29 cellular contexts compared by ENCODE assay signal in the genomic region with DNA sequence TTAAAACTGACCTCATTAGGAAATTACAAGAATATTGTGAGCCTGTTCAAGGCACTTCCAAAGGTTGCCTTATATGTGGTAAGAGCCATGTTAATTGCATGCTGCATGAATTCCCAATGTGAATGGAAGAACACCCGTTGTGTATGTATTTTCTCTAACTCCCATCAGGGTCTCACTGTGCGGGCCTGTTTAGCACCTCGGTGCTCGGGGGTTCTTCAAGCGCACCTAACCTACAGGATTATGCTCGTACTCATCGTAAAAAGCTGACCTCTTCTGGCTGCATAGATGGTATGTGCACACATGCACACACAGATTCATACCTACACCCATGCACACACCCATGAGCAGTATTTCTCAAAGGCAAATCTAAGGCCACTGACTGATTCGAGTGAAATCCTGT.
"Had no signal": no experiment of that assay in that cellular context is flagged by ENCODE, and none has a peak within 500 bp of the region (broad histone marks: within the 10 kb centered on the region; RNA-seq: fewer than 3 reads in every experiment).

No MANE protein-coding gene starts in this region.

- DNase-seq: stimulated activated CD4-positive, alpha-beta T cell treated with anti-CD3 and anti-CD28 coated beads, Interleukin-2, amount 100 ng/mL, for 48 hours; stimulated activated CD4-positive, alpha-beta T cell treated with anti-CD3 and anti-CD28 coated beads, Interleukin-4, amount 100 ng/mL, for 1 hour; stimulated activated CD4-positive, alpha-beta T cell treated with anti-CD3 and anti-CD28 coated beads, Interleukin-4, amount 100 ng/mL, for 24 hours; stimulated activated CD4-positive, alpha-beta T cell treated with anti-CD3 and anti-CD28 coated beads, Interleukin-4, amount 100 ng/mL, for 4 hours; stimulated activated CD8-positive, alpha-beta memory T cell treated with anti-CD3 and anti-CD28 coated beads, Interleukin-4, amount 100 ng/mL, for 48 hours; stimulated activated naive B cell treated with anti-CD40 and anti-IgM and Interleukin-4, amounts not matched to agents 10 μg/mL and 1 μg/mL and 100 μg/mL, for 72 hours; stimulated activated naive CD4-positive, alpha-beta T cell; stimulated activated naive CD4-positive, alpha-beta T cell treated with Interleukin-2 at 50 U/mL for 16 hours; stimulated activated naive CD8-positive, alpha-beta T cell treated with anti-CD3 and anti-CD28 coated beads, Interleukin-15, amount 100 ng/mL, for 72 hours; stimulated activated naive CD8-positive, alpha-beta T cell treated with anti-CD3 and anti-CD28 coated beads, Interleukin-15, Interleukin-2, amounts not matched to agents 100 U/mL and 50 U/mL, for 24 hours; stomach; substantia nigra; testis; thyroid gland; tibial artery; transverse colon; trophoblast cell; upper lobe of left lung; upper lobe of right lung; uterus had no signal

- H3K4me1 ChIP-seq: stomach, suprapubic skin, testis, thyroid gland, tibial artery, tibial nerve, transverse colon, upper lobe of left lung, upper lobe of right lung, uterus, vagina had no signal

- H3K4me3 Mint-ChIP-seq: stimulated activated effector memory CD8-positive, alpha-beta T cell treated with anti-CD3 and anti-CD28 coated beads, Interleukin-12 subunit alpha, Interleukin-12 subunit beta, amount 100 ng/mL, for 72 hours; stimulated activated memory B cell treated with anti-CD40 and anti-IgM and Interleukin-4, amounts not matched to agents 10 μg/mL and 1 μg/mL and 100 μg/mL, for 72 hours; stimulated activated naive B cell treated with anti-CD40 and anti-IgM and Interleukin-4, amounts not matched to agents 10 μg/mL and 1 μg/mL and 100 μg/mL, for 72 hours; stimulated activated naive CD8-positive, alpha-beta T cell treated with anti-CD3 and anti-CD28 coated beads, Interleukin-15, amount 100 ng/mL, for 72 hours; stimulated activated naive CD8-positive, alpha-beta T cell treated with anti-CD3 and anti-CD28 coated beads, Interleukin-15, Interleukin-2, amounts not matched to agents 100 ng/mL and 50 ng/mL, for 24 hours; type B pancreatic cell had no signal

- H3K4me1 Mint-ChIP-seq: stimulated activated effector memory CD8-positive, alpha-beta T cell treated with anti-CD3 and anti-CD28 coated beads, Interleukin-12 subunit alpha, Interleukin-12 subunit beta, amount 100 ng/mL, for 72 hours; stimulated activated memory B cell treated with anti-CD40 and anti-IgM and Interleukin-4, amounts not matched to agents 10 μg/mL and 1 μg/mL and 100 μg/mL, for 72 hours; stimulated activated naive B cell treated with anti-CD40 and anti-IgM and Interleukin-4, amounts not matched to agents 10 μg/mL and 1 μg/mL and 100 μg/mL, for 72 hours; stimulated activated naive CD8-positive, alpha-beta T cell treated with anti-CD3 and anti-CD28 coated beads, Interleukin-15, amount 100 ng/mL, for 72 hours had no signal

- H3K27me3 Mint-ChIP-seq: stimulated activated memory B cell treated with anti-CD40 and anti-IgM and Interleukin-4, amounts not matched to agents 10 μg/mL and 1 μg/mL and 100 μg/mL, for 72 hours; stimulated activated naive B cell treated with anti-CD40 and anti-IgM and Interleukin-4, amounts not matched to agents 10 μg/mL and 1 μg/mL and 100 μg/mL, for 72 hours; stimulated activated naive CD8-positive, alpha-beta T cell treated with anti-CD3 and anti-CD28 coated beads, Interleukin-15, amount 100 ng/mL, for 72 hours; stimulated activated naive CD8-positive, alpha-beta T cell treated with anti-CD3 and anti-CD28 coated beads, Interleukin-15, Interleukin-2, amounts not matched to agents 100 ng/mL and 50 ng/mL, for 24 hours; type B pancreatic cell had no signal

- FAIRE-seq: urothelium cell line had no signal

- H3K27ac Mint-ChIP-seq: stimulated activated effector memory CD8-positive, alpha-beta T cell treated with anti-CD3 and anti-CD28 coated beads, Interleukin-12 subunit alpha, Interleukin-12 subunit beta, amount 100 ng/mL, for 72 hours; stimulated activated naive B cell treated with anti-CD40 and anti-IgM and Interleukin-4, amounts not matched to agents 10 μg/mL and 1 μg/mL and 100 μg/mL, for 72 hours; stimulated activated naive CD8-positive, alpha-beta T cell treated with anti-CD3 and anti-CD28 coated beads, Interleukin-15, amount 100 ng/mL, for 72 hours; stimulated activated naive CD8-positive, alpha-beta T cell treated with anti-CD3 and anti-CD28 coated beads, Interleukin-15, Interleukin-2, amounts not matched to agents 100 ng/mL and 50 ng/mL, for 24 hours; type B pancreatic cell had no signal

- H3K27ac ChIP-seq: stomach, suprapubic skin, testis, thoracic aorta, thyroid gland, tibial artery, tibial nerve, transverse colon, upper lobe of left lung, upper lobe of right lung, uterus, vagina had no signal

- H3K4me3 ChIP-seq: stomach, suprapubic skin, testis, thoracic aorta, thyroid gland, tibial artery, tibial nerve, transverse colon, upper lobe of left lung, upper lobe of right lung, uterus, vagina had no signal

- ATAC-seq: stimulated activated effector memory CD8-positive, alpha-beta T cell treated with anti-CD3 and anti-CD28 coated beads, Interleukin-12 subunit alpha, Interleukin-12 subunit beta, amount 100 ng/mL, for 72 hours; stimulated activated memory B cell treated with anti-CD40 and anti-IgM and Interleukin-4, amounts not matched to agents 10 μg/mL and 1 μg/mL and 100 μg/mL, for 72 hours; stimulated activated naive B cell treated with anti-CD40 and anti-IgM and Interleukin-4, amounts not matched to agents 10 μg/mL and 1 μg/mL and 100 μg/mL, for 72 hours; stimulated activated naive CD8-positive, alpha-beta T cell treated with anti-CD3 and anti-CD28 coated beads, Interleukin-15, amount 100 ng/mL, for 72 hours; stimulated activated naive CD8-positive, alpha-beta T cell treated with anti-CD3 and anti-CD28 coated beads, Interleukin-15, Interleukin-2, amounts not matched to agents 100 U/mL and 50 U/mL, for 24 hours; upper lobe of right lung had no signal

- H3K36me3 ChIP-seq: uterus had no signal

- H3K27me3 ChIP-seq: stomach, suprapubic skin, testis, thyroid gland, tibial artery, tibial nerve, transverse colon, upper lobe of left lung, upper lobe of right lung, uterus, vagina had no signal

- H3K9me3 Mint-ChIP-seq: stimulated activated effector memory CD8-positive, alpha-beta T cell treated with anti-CD3 and anti-CD28 coated beads, Interleukin-12 subunit alpha, Interleukin-12 subunit beta, amount 100 ng/mL, for 72 hours; stimulated activated memory B cell treated with anti-CD40 and anti-IgM and Interleukin-4, amounts not matched to agents 10 μg/mL and 1 μg/mL and 100 μg/mL, for 72 hours; stimulated activated naive B cell treated with anti-CD40 and anti-IgM and Interleukin-4, amounts not matched to agents 10 μg/mL and 1 μg/mL and 100 μg/mL, for 72 hours; stimulated activated naive CD8-positive, alpha-beta T cell treated with anti-CD3 and anti-CD28 coated beads, Interleukin-15, amount 100 ng/mL, for 72 hours; stimulated activated naive CD8-positive, alpha-beta T cell treated with anti-CD3 and anti-CD28 coated beads, Interleukin-15, Interleukin-2, amounts not matched to agents 100 ng/mL and 50 ng/mL, for 24 hours; type B pancreatic cell had no signal

- H3K9me3 ChIP-seq: stomach, suprapubic skin, testis, thoracic aorta, thyroid gland, tibial artery, tibial nerve, transverse colon, upper lobe of left lung, upper lobe of right lung, uterus, vagina had no signal
